Comparison of ENCODE assay signal across 1 cellular context in the genomic region with DNA sequence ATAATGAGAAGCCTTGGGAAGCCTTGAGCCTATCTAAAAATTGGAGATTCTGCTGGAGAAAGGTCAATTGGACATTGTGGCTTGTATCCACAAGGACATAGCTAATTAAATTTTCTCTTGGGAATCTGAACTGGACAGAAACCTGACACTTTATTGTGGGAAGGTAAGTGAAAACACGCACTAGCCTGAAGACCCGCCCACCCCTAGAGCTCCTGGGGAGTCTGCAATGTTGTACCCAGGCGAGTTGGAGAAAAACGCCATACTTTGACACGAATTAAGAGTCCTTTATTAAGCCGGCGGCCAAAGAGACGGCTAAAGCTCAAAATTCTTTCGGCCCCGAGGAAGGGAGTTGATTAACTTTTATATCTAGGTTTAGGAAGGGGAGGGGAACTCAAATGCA.
TF ChIP-seq lines count a peak whose summit lies in the region.

No MANE protein-coding gene starts in this region.

TF ChIP-seq in HepG2, 621 proteins besides CTCF, POLR2A, EP300 and RAD21:
- TF ChIP-seq KDM6A (CRISPR knock-in tag; IDR thresholded peaks at IDR 0.05; ENCODE audit: low read depth) (no peak), HNRNPLL (IDR thresholded peaks at IDR 0.05; ENCODE audit: low read depth, low read length, poor library complexity, severe bottlenecking) (no peak), ZNF569 (CRISPR knock-in tag; IDR thresholded peaks at IDR 0.05; ENCODE audit: borderline replicate concordance) (no peak), ZFP62 (CRISPR knock-in tag; IDR thresholded peaks at IDR 0.05) (no peak)
